Comparison of ENCODE assay signal across 35 cellular contexts in genomic region chr3:134038071-134038491, GRCh38. TPM values are rescaled to one million over a fixed set of nuclear protein-coding genes. Genes with fewer than 3 reads are reported as not detected.
A peak's percentile ranks its signal among the peaks of the same experiment; 100 is the strongest.
DNase-seq lines count a peak whose midpoint lies in the region; ATAC-seq, FAIRE-seq and TF ChIP-seq lines count a peak whose summit lies in the region.
"Had no signal": no experiment of that assay in that cellular context is flagged by ENCODE, and none has a peak within 500 bp of the region (broad histone marks: within the 10 kb centered on the region; RNA-seq: fewer than 3 reads in every experiment).

No MANE protein-coding gene starts in this region.

- intact Hi-C loops in colonic mucosa (cut with DNase I) (no loop called here), psoas muscle (cut with DNase I) (loop anchor here in 1 of 2 donors (10.0 kb wide), 1 partner anchor 103 kb away; no protein-coding TSS in a partner anchor)

- H3K27ac ChIP-seq in colonic mucosa, result peak overlapping the region; percentile 83
- no peak overlapping the region for H3K27ac ChIP-seq in psoas muscle
- H3K27ac ChIP-seq: foreskin keratinocyte, KMS-11, parathyroid adenoma, SK-N-MC, testis, vagina had no signal

- H3K4me1 Mint-ChIP-seq in stimulated activated memory B cell treated with anti-CD40 and anti-IgM and Interleukin-4, amounts not matched to agents 10 μg/mL and 1 μg/mL and 100 μg/mL, for 72 hours, result no peaks in the 10 kb centered on the region
- H3K4me1 Mint-ChIP-seq: CD8-positive, alpha-beta memory T cell; central memory CD8-positive, alpha-beta T cell; neural crest cell had no signal

- H3K27me3 Mint-ChIP-seq in stimulated activated memory B cell treated with anti-CD40 and anti-IgM and Interleukin-4, amounts not matched to agents 10 μg/mL and 1 μg/mL and 100 μg/mL, for 72 hours, result peaks cover 31% of the 10 kb centered on the region

- no peaks in the 10 kb centered on the region for H3K36me3 Mint-ChIP-seq in stimulated activated memory B cell treated with anti-CD40 and anti-IgM and Interleukin-4, amounts not matched to agents 10 μg/mL and 1 μg/mL and 100 μg/mL, for 72 hours
- H3K36me3 Mint-ChIP-seq: CD8-positive, alpha-beta memory T cell had no signal

- no peak for TF ChIP-seq CTCF in colonic mucosa (IDR thresholded peaks at IDR 0.05)
- no peak for TF ChIP-seq CTCF in psoas muscle (IDR thresholded peaks at IDR 0.05)

- peaks cover 6% of the 10 kb centered on the region for H3K9me3 Mint-ChIP-seq in stimulated activated memory B cell treated with anti-CD40 and anti-IgM and Interleukin-4, amounts not matched to agents 10 μg/mL and 1 μg/mL and 100 μg/mL, for 72 hours
- H3K9me3 Mint-ChIP-seq: central memory CD8-positive, alpha-beta T cell had no signal

- peak; percentile 87 for FAIRE-seq in HTR-8/SVneo (lab: Jason Lieb, UNC)
- FAIRE-seq: endometrium, GM19239, keratinocyte had no signal

- H3K4me1 ChIP-seq in colonic mucosa (peaks cover 4% of the 10 kb centered on the region), psoas muscle (no peaks in the 10 kb centered on the region)
- H3K4me1 ChIP-seq: parathyroid adenoma, testis had no signal

- no peak overlapping the region for H3K9ac ChIP-seq in colonic mucosa (ENCODE audit: low read depth in 2 of 2, low read length in 2 of 2)
- H3K9ac ChIP-seq: KMS-11, parathyroid adenoma had no signal

- H3K9me3 ChIP-seq in colonic mucosa, result no peaks in the 10 kb centered on the region
- H3K9me3 ChIP-seq in psoas muscle, result no peaks in the 10 kb centered on the region
- H3K9me3 ChIP-seq: esophagus squamous epithelium, testis, vagina had no signal

- no peak overlapping the region for H3K4me3 ChIP-seq in colonic mucosa
- no peak overlapping the region for H3K4me3 ChIP-seq in psoas muscle
- H3K4me3 ChIP-seq: esophagus squamous epithelium, SK-N-MC, testis, vagina had no signal

- H3K4me3 Mint-ChIP-seq in stimulated activated memory B cell treated with anti-CD40 and anti-IgM and Interleukin-4, amounts not matched to agents 10 μg/mL and 1 μg/mL and 100 μg/mL, for 72 hours, result no peak overlapping the region
- H3K4me3 Mint-ChIP-seq: activated naive CD4-positive, alpha-beta T cell treated with anti-CD3 and anti-CD28 coated beads for 36 hours; CD8-positive, alpha-beta memory T cell; central memory CD8-positive, alpha-beta T cell; neural crest cell had no signal

- no peaks in the 10 kb centered on the region for H3K36me3 ChIP-seq in colonic mucosa
- H3K36me3 ChIP-seq in psoas muscle (ENCODE audit: insufficient read depth in 1 of 2, low read depth in 1 of 2), result no peaks in the 10 kb centered on the region
- H3K36me3 ChIP-seq: esophagus squamous epithelium, vagina had no signal

- no peak overlapping the region for H3K27ac Mint-ChIP-seq in stimulated activated memory B cell treated with anti-CD40 and anti-IgM and Interleukin-4, amounts not matched to agents 10 μg/mL and 1 μg/mL and 100 μg/mL, for 72 hours
- H3K27ac Mint-ChIP-seq: activated naive CD4-positive, alpha-beta T cell treated with anti-CD3 and anti-CD28 coated beads for 36 hours had no signal

- H3K27me3 ChIP-seq in colonic mucosa (no peaks in the 10 kb centered on the region), psoas muscle (ENCODE audit: insufficient read depth in 3 of 3, low read length in 2 of 3) (no peaks in the 10 kb centered on the region)
- H3K27me3 ChIP-seq: esophagus squamous epithelium, foreskin keratinocyte, testis, vagina had no signal

- DNase-seq in HTR-8/SVneo (ENCODE audit: insufficient read length, low spot score) (no peak), colonic mucosa (peak; percentile 29), mucosa of gallbladder (ENCODE audit: low spot score) (peak; percentile 48), psoas muscle (no peak)
- DNase-seq: activated CD4-positive, alpha-beta T cell treated with anti-CD3 and anti-CD28 coated beads, Interleukin-2, amount 50 U/mL, for 48 hours; activated naive CD4-positive, alpha-beta T cell treated with anti-CD3 and anti-CD28 coated beads for 36 hours; CD8-positive, alpha-beta memory T cell; dermis blood vessel endothelial cell; EL; esophagus squamous epithelium; foreskin keratinocyte; H7; MM.1S; NCI-H1105 treated with DMSO at 0.1 percent for 48 hours; NCI-H187 treated with DMSO at 0.1 percent for 48 hours; NCI-H2171 treated with DMSO at 0.1 percent for 48 hours; NCI-H510A treated with DMSO at 0.1 percent for 48 hours; stimulated activated CD4-positive, alpha-beta T cell treated with anti-CD3 and anti-CD28 coated beads, Interleukin-15, amount 100 ng/mL, for 24 hours; stimulated activated naive CD4-positive, alpha-beta T cell had no signal

- peak; percentile 13 for ATAC-seq in stimulated activated memory B cell treated with anti-CD40 and anti-IgM and Interleukin-4, amounts not matched to agents 10 μg/mL and 1 μg/mL and 100 μg/mL, for 72 hours
- ATAC-seq in GM19328 (IDR thresholded peaks at IDR 0.05; ENCODE audit: unreplicated experiment) (no peak), psoas muscle (no peak), HG02981 (IDR thresholded peaks at IDR 0.05; ENCODE audit: unreplicated experiment) (no peak)
- ATAC-seq: activated CD4-positive, CD25-positive, alpha-beta regulatory T cell treated with anti-CD3 and anti-CD28 coated beads, Interleukin-2, amount 50 U/mL, for 24 hours; foreskin keratinocyte had no signal

- WGBS in psoas muscle, 3 donors, result 73 to 77% (median 76%) methylated on average over 9 to 10 of the region's 10 CpGs

RNA-seq across cellular contexts. Expression of gene SLCO2A1, which starts 8.4 kb away (rescaled TPM):
- 10 to 100 TPM; 26.3 to 34.8 TPM for total RNA-seq in colonic mucosa
- total RNA-seq in mucosa of gallbladder, result 48.1 TPM
- 1 to 10 TPM; 3.7 to 5.2 (median 4.4) TPM for total RNA-seq in psoas muscle
- polyA plus RNA-seq in psoas muscle, result 1 to 10 TPM in 2 of 3 donors, under 1 TPM in 1; 0.72 to 2.4 (median 1.4) TPM
- total RNA-seq: activated naive CD4-positive, alpha-beta T cell treated with anti-CD3 and anti-CD28 coated beads for 36 hours; CD8-positive, alpha-beta memory T cell; mononuclear cell; T-helper 1 cell treated with Interleukin-12 subunit alpha and Interleukin-12 subunit beta and Interleukin-4 antibody, amounts not matched to agents 30 ng/mL and 1 ng/mL, for 36 hours had no signal
- polyA plus RNA-seq: CD8-positive, alpha-beta memory T cell had no signal

Comparison
In these comparisons a context has a peak if more than half of its experiments do, and no peak if none do; other contexts are left out.
1. DNase-seq: peak in colonic mucosa (single experiment) and mucosa of gallbladder (single experiment); none in HTR-8/SVneo (single experiment) and psoas muscle (0 of 2).